17 cellular contexts compared by ENCODE assay signal in genomic region chr10:70587045-70587658, GRCh38. TPM values are rescaled to one million over a fixed set of nuclear protein-coding genes. Genes with fewer than 3 reads are reported as not detected.
DNase-seq lines count a peak whose midpoint lies in the region; ATAC-seq and TF ChIP-seq lines count a peak whose summit lies in the region.
"Had no signal": no experiment of that assay in that cellular context is flagged by ENCODE, and none has a peak within 500 bp of the region (broad histone marks: within the 10 kb centered on the region; RNA-seq: fewer than 3 reads in every experiment).

No MANE protein-coding gene starts in this region.

- peak; percentile 20 for DNase-seq in activated CD4-positive, alpha-beta memory T cell treated with anti-CD3 and anti-CD28 coated beads for 36 hours
- DNase-seq in activated CD4-positive, alpha-beta memory T cell treated with anti-CD3 and anti-CD28 coated beads, Interleukin-2, amount 10 ng/mL, durations not matched to agents 7 days and 5 days, result no peak
- peak; percentile 52 for DNase-seq in middle frontal gyrus (ENCODE audit: extremely low spot score, low spot score)
- DNase-seq in NK-92 treated with Interleukin-12 subunit alpha and Interleukin-12 subunit beta, amount 100 ng/mL, for 24 hours (lab: John Stamatoyannopoulos, UW), result no peak
- DNase-seq in cortex of kidney (lab: John Stamatoyannopoulos, UW), result no peak
- DNase-seq in GM10248 (ENCODE audit: extremely low spot score), result no peak
- DNase-seq: COR-L47; effector CD4-positive, alpha-beta T cell; mesenchymal stem cell; NCI-H2029 treated with DMSO at 0.1 percent for 48 hours; NCI-H774; upper lobe of right lung had no signal

- H3K36me3 Mint-ChIP-seq in activated CD4-positive, alpha-beta memory T cell treated with anti-CD3 and anti-CD28 coated beads for 36 hours, result no peaks in the 10 kb centered on the region
- H3K36me3 Mint-ChIP-seq in activated CD4-positive, alpha-beta memory T cell treated with anti-CD3 and anti-CD28 coated beads, Interleukin-2, amount 10 ng/mL, durations not matched to agents 7 days and 5 days (ENCODE audit: low read depth), result no peaks in the 10 kb centered on the region
- H3K36me3 Mint-ChIP-seq: brain had no signal

- H3K4me3 Mint-ChIP-seq in activated CD4-positive, alpha-beta memory T cell treated with anti-CD3 and anti-CD28 coated beads for 36 hours, result no peak overlapping the region
- no peak overlapping the region for H3K4me3 Mint-ChIP-seq in activated CD4-positive, alpha-beta memory T cell treated with anti-CD3 and anti-CD28 coated beads, Interleukin-2, amount 10 ng/mL, durations not matched to agents 7 days and 5 days
- H3K4me3 Mint-ChIP-seq: brain had no signal

- TF ChIP-seq CTCF in GM10248 (IDR thresholded peaks at IDR 0.05; ENCODE audit: control extremely low read depth, extremely low read depth, low read depth, missing control alignments), result no peak

- H3K27me3 Mint-ChIP-seq in activated CD4-positive, alpha-beta memory T cell treated with anti-CD3 and anti-CD28 coated beads for 36 hours, result peaks cover 21% of the 10 kb centered on the region
- H3K27me3 Mint-ChIP-seq in activated CD4-positive, alpha-beta memory T cell treated with anti-CD3 and anti-CD28 coated beads, Interleukin-2, amount 10 ng/mL, durations not matched to agents 7 days and 5 days, result peaks cover 35% of the 10 kb centered on the region

- H3K27ac Mint-ChIP-seq in activated CD4-positive, alpha-beta memory T cell treated with anti-CD3 and anti-CD28 coated beads for 36 hours, result peak overlapping the region; percentile 50
- H3K27ac Mint-ChIP-seq in activated CD4-positive, alpha-beta memory T cell treated with anti-CD3 and anti-CD28 coated beads, Interleukin-2, amount 10 ng/mL, durations not matched to agents 7 days and 5 days, result no peak overlapping the region

- no peaks in the 10 kb centered on the region for H3K9me3 Mint-ChIP-seq in activated CD4-positive, alpha-beta memory T cell treated with anti-CD3 and anti-CD28 coated beads for 36 hours
- no peaks in the 10 kb centered on the region for H3K9me3 Mint-ChIP-seq in activated CD4-positive, alpha-beta memory T cell treated with anti-CD3 and anti-CD28 coated beads, Interleukin-2, amount 10 ng/mL, durations not matched to agents 7 days and 5 days
- H3K9me3 Mint-ChIP-seq: brain had no signal

- ATAC-seq in GM21390 (IDR thresholded peaks at IDR 0.05; ENCODE audit: unreplicated experiment), result peak; percentile 55
- peak; percentile 63 for ATAC-seq in HG03432 (IDR thresholded peaks at IDR 0.05; ENCODE audit: unreplicated experiment)
- ATAC-seq: A549, pancreas, upper lobe of right lung had no signal

- POLR2A ChIA-PET in activated CD4-positive, alpha-beta memory T cell treated with anti-CD3 and anti-CD28 coated beads for 36 hours (lab: Charles Lee), result no interaction called here
- POLR2A ChIA-PET in activated CD4-positive, alpha-beta memory T cell treated with anti-CD3 and anti-CD28 coated beads, Interleukin-2, amount 10 ng/mL, durations not matched to agents 7 days and 5 days (lab: Charles Lee), result interaction anchor here (1.5 kb wide), 1 partner anchor 9 kb away, joined by 4 read pairs; no protein-coding TSS in a partner anchor
- POLR2A ChIA-PET in GM10248 (lab: Yijun Ruan, JAX), result no interaction called here

- peaks cover 17% of the 10 kb centered on the region for H3K4me1 Mint-ChIP-seq in activated CD4-positive, alpha-beta memory T cell treated with anti-CD3 and anti-CD28 coated beads for 36 hours (ENCODE audit: low read depth)
- H3K4me1 Mint-ChIP-seq in activated CD4-positive, alpha-beta memory T cell treated with anti-CD3 and anti-CD28 coated beads, Interleukin-2, amount 10 ng/mL, durations not matched to agents 7 days and 5 days, result no peaks in the 10 kb centered on the region

- intact Hi-C loops in activated CD4-positive, alpha-beta memory T cell treated with anti-CD3 and anti-CD28 coated beads for 36 hours (cut with micrococcal nuclease), result loop anchor here (1.0 to 2.0 kb wide), 2 partner anchors 9 to 32 kb away; no protein-coding TSS in a partner anchor

- CTCF ChIA-PET in activated CD4-positive, alpha-beta memory T cell treated with anti-CD3 and anti-CD28 coated beads for 36 hours (lab: Charles Lee), result interaction anchor here (0.9 to 1.2 kb wide), 2 partner anchors 28 to 171 kb away, joined by 3 read pairs; no protein-coding TSS in a partner anchor
- CTCF ChIA-PET in activated CD4-positive, alpha-beta memory T cell treated with anti-CD3 and anti-CD28 coated beads, Interleukin-2, amount 10 ng/mL, durations not matched to agents 7 days and 5 days (lab: Charles Lee), result interaction anchor here (0.6 kb wide), 1 partner anchor 220 kb away, joined by 3 read pairs; no protein-coding TSS in a partner anchor
- CTCF ChIA-PET in GM10248 (lab: Yijun Ruan, JAX), result interaction anchor here (0.8 to 2.5 kb wide), 6 partner anchors 14 to 126 kb away, joined by 3 to 8 read pairs (median 5); no protein-coding TSS in a partner anchor

RNA-seq across cellular contexts. Expression of gene PRF1, which starts 15.4 kb away (rescaled TPM):
- 10 to 100 TPM; 32.4 to 32.6 TPM for total RNA-seq in activated CD4-positive, alpha-beta memory T cell treated with anti-CD3 and anti-CD28 coated beads for 36 hours
- 100 to 1,000 TPM; 136 to 141 TPM for total RNA-seq in activated CD4-positive, alpha-beta memory T cell treated with anti-CD3 and anti-CD28 coated beads, Interleukin-2, amount 10 ng/mL, durations not matched to agents 7 days and 5 days

Comparison
In these comparisons a context has a peak if more than half of its experiments do, and no peak if none do; other contexts are left out.
1. DNase-seq: peak in activated CD4-positive, alpha-beta memory T cell treated with anti-CD3 and anti-CD28 coated beads for 36 hours (single experiment) and middle frontal gyrus (single experiment); none in activated CD4-positive, alpha-beta memory T cell treated with anti-CD3 and anti-CD28 coated beads, Interleukin-2, amount 10 ng/mL, durations not matched to agents 7 days and 5 days (single experiment), NK-92 treated with Interleukin-12 subunit alpha and Interleukin-12 subunit beta, amount 100 ng/mL, for 24 hours (single experiment), cortex of kidney (single experiment) and GM10248 (single experiment).
2. RNA of gene PRF1, which starts 15.4 kb away (total RNA-seq): 136 to 141 TPM in activated CD4-positive, alpha-beta memory T cell treated with anti-CD3 and anti-CD28 coated beads, Interleukin-2, amount 10 ng/mL, durations not matched to agents 7 days and 5 days; 32.4 to 32.6 TPM in activated CD4-positive, alpha-beta memory T cell treated with anti-CD3 and anti-CD28 coated beads for 36 hours; every median in the first group is over 4 times any median in the second.